ENCODE assay signal across 9 cellular contexts in the genomic region with DNA sequence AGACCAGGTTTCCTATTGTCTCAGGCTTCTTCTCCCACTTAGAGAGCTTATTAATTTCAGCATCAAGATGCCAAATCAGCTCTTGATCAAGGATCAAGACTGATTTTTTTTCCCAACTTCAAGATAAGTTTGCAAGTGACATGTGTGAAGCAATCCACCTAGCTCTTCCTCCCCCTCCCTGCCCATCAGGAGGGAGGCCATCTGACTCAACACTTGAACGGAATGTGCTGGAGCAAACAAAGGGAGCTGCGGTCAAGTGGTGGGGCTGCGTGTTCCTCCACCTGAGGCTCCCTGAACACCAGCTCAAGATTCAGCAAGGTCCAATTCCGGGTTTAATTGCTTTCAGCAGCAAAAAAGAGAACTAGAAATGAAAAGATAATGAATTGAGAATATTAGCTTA. TPM values are rescaled to one million over a fixed set of nuclear protein-coding genes. Genes with fewer than 3 reads are reported as not detected.
DNase-seq lines count a peak whose midpoint lies in the region; ATAC-seq and TF ChIP-seq lines count a peak whose summit lies in the region.
"Had no signal": no experiment of that assay in that cellular context is flagged by ENCODE, and none has a peak within 500 bp of the region (broad histone marks: within the 10 kb centered on the region; RNA-seq: fewer than 3 reads in every experiment).

No MANE protein-coding gene starts in this region.

- H3K27ac ChIP-seq in epithelial cell of prostate = peak overlapping the region; percentile 58
- peak overlapping the region; percentile 84 to 93 (median 90) for H3K27ac ChIP-seq in gastrocnemius medialis
- H3K27ac ChIP-seq: transverse colon had no signal

- H3K36me3 ChIP-seq in gastrocnemius medialis = peaks cover 0 to 38% of the 10 kb centered on the region in 2 donors

- in situ Hi-C loops in gastrocnemius medialis (cut with MboI; ENCODE audit: low sequenced_read_pairs in 4 of 4) = loop anchor here in 3 of 4 donors (5.0 to 25.0 kb wide), 5 partner anchors 207 to 807 kb away; partner anchors contain the start of genes MROH8 (in 1 of the 3) and RPN2 (in 1 of the 3)

- H3K4me3 ChIP-seq in gastrocnemius medialis = no peak overlapping the region
- H3K4me3 ChIP-seq: transverse colon had no signal

- peaks cover 70 to 71% of the 10 kb centered on the region in 2 donors for H3K4me1 ChIP-seq in gastrocnemius medialis

- TF ChIP-seq POLR2A in gastrocnemius medialis (IDR thresholded peaks at IDR 0.05) = peak in 1 of 2 donors; percentile 25
- TF ChIP-seq POLR2A in GM18505 (IDR thresholded peaks at IDR 0.05; ENCODE audit: borderline replicate concordance, extremely low read depth, insufficient read depth, insufficient read length) = no peak

- H3K9me3 ChIP-seq in gastrocnemius medialis = no peaks in the 10 kb centered on the region
- H3K9me3 ChIP-seq: transverse colon had no signal

- peak; percentile 67 to 72 for ATAC-seq in gastrocnemius medialis
- no peak for ATAC-seq in GM18505 (IDR thresholded peaks at IDR 0.05; ENCODE audit: unreplicated experiment)
- no peak for ATAC-seq in GM19395 (IDR thresholded peaks at IDR 0.05; ENCODE audit: unreplicated experiment)

- H3K27me3 ChIP-seq in gastrocnemius medialis = no peaks in the 10 kb centered on the region
- H3K27me3 ChIP-seq: transverse colon had no signal

- TF ChIP-seq CTCF in gastrocnemius medialis (IDR thresholded peaks at IDR 0.05 in 4 of 5, conservative IDR thresholded peaks at IDR 0.05 in 1 of 5) = no peak

- intact Hi-C loops in gastrocnemius medialis (cut with DNase I; ENCODE audit: low total_unique reads) = loop anchor here (5.0 kb wide), 2 partner anchors 118 to 432 kb away; no protein-coding TSS in a partner anchor

- DNase-seq in H4 (ENCODE audit: low spot score) (peak; percentile 33), NCI-H82 (lab: John Stamatoyannopoulos, UW) (peak; percentile 91), epithelial cell of prostate (ENCODE audit: low read depth, low spot score) (peak; percentile 65), gastrocnemius medialis (peak; percentile 84 to 85), dedifferentiated amniotic fluid mesenchymal stem cell (ENCODE audit: extremely low spot score) (no peak), OCI-M1 (lab: John Stamatoyannopoulos, UW) (no peak)
- DNase-seq: transverse colon had no signal

RNA-seq across cellular contexts. Expression of gene TTI1, which starts 38.7 kb away (rescaled TPM):
- 24.7 and 25.7 TPM in 2 replicates for total RNA-seq in H4 (2014; rRNA removed; shearing (Covaris generic))
- 10 to 100 TPM; 14.8 to 25.4 (median 20.3) TPM for total RNA-seq in gastrocnemius medialis

RNA-seq across cellular contexts. Expression of gene RPRD1B, which starts 39.0 kb away (rescaled TPM):
- 10.8 and 13.5 TPM in 2 replicates for total RNA-seq in H4 (2014; rRNA removed; shearing (Covaris generic))
- total RNA-seq in gastrocnemius medialis = 10 to 100 TPM; 25.2 to 61.0 (median 40.6) TPM

Comparison
In these comparisons a context has a peak if more than half of its experiments do, and no peak if none do; other contexts are left out.
1. DNase-seq: peak in H4 (single experiment), NCI-H82 (single experiment), epithelial cell of prostate (single experiment) and gastrocnemius medialis (2 of 2); none in dedifferentiated amniotic fluid mesenchymal stem cell (single experiment) and OCI-M1 (single experiment).
2. ATAC-seq: peak in gastrocnemius medialis (2 of 2); none in GM18505 (single experiment) and GM19395 (single experiment).